Comparison of ENCODE assay signal across 8 cellular contexts in the genomic region with DNA sequence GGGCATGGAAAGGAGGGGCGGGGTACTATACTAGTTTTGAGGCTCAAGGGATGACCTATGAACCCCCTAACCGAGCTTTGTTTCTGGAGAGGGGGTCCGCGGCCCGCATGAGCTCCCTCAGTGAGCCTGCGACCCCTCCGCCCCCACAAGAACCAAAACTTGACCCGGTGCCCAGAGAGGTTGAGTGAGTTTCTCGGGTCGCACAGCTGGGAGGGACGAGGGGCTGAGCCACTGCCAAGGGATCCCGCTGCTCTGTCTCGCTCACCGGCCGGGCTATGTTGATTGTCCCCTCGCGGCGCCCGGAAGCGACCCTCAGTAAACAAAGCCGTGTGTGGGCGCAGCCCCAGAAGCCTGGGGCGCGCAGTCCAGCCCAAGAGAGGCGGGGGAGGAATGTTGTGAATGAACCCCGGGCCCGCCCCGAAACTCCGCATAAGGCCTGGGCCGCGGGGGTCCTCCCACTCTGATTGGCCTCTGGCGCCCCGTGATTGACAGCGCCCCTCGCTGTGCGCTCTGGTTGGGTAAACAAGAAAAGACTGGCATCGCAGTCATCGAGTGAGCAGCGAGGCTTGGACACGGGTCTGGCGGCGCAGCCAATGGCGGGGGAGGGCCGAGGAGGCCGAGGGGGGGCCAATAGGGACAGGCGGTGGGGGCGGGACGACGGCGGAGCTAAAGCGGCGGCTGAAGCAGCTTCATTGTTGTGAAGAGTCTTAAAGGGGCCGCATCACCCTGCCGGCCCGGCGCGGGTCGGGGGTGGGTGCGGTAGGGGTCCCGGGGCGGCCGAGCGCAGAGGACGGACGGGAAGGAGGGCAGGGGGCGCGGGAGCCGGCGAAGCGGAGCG. TPM values are rescaled to one million over a fixed set of nuclear protein-coding genes. Genes with fewer than 3 reads are reported as not detected.
A peak's percentile ranks its signal among the peaks of the same experiment; 100 is the strongest.
DNase-seq lines count a peak whose midpoint lies in the region; ATAC-seq, FAIRE-seq and TF ChIP-seq lines count a peak whose summit lies in the region.

ZSWIM4 (plus strand) TSS at position 692 of the 838 bp plus-strand sequence. CDS start 206 bp downstream, outside the sequence.

- H3K4me1 ChIP-seq in rectal smooth muscle tissue (ENCODE audit: control insufficient read depth, insufficient read depth, low read length) (peaks cover 14% of the 10 kb centered on the region), aorta (ENCODE audit: control insufficient read depth in 1 of 2, insufficient read depth in 2 of 2, low read length in 2 of 2) (peaks cover 0 to 2% of the 10 kb centered on the region in 2 donors)

- DNase-seq in GM18507 (ENCODE audit: extremely low spot score, insufficient read length, low read depth) (peak; percentile 96), NCI-H1930 (lab: John Stamatoyannopoulos, UW) (peak; percentile 95 to 96), T-helper 22 cell (ENCODE audit: low read depth) (peak; percentile 80), astrocyte of the cerebellum (ENCODE audit: low read depth) (peak; percentile 99), hepatic stellate cell (ENCODE audit: low spot score) (peak; percentile 100), aorta (peak; percentile 99 to 100)

- no peaks in the 10 kb centered on the region for H3K36me3 ChIP-seq in rectal smooth muscle tissue (ENCODE audit: control insufficient read depth, insufficient read depth, low read length)
- no peaks in the 10 kb centered on the region for H3K36me3 ChIP-seq in aorta (ENCODE audit: control insufficient read depth in 1 of 2, insufficient read depth in 2 of 2, low read length in 1 of 2)

- FAIRE-seq in GM18507 (lab: Jason Lieb, UNC): peak; percentile 94

- ATAC-seq in HG02973 (IDR thresholded peaks at IDR 0.05; ENCODE audit: unreplicated experiment) (peak; percentile 89), aorta (ENCODE audit: low FRiP score) (peak; percentile 97)

- TF ChIP-seq CTCF in astrocyte of the cerebellum (IDR thresholded peaks at IDR 0.05; ENCODE audit: low read depth, low read length, missing control alignments): no peak

- H3K9ac ChIP-seq in rectal smooth muscle tissue (ENCODE audit: low read length): peak within 1 kb of the TSS; percentile 19

- no peaks in the 10 kb centered on the region for H3K9me3 ChIP-seq in aorta (ENCODE audit: control insufficient read depth, low read length)

- peak within 1 kb of the TSS; percentile 83 for H3K27ac ChIP-seq in rectal smooth muscle tissue (ENCODE audit: low read depth, low read length)
- peak within 1 kb of the TSS; percentile 23 to 98 for H3K27ac ChIP-seq in aorta (ENCODE audit: low read depth in 1 of 2, low read length in 2 of 2)

- no peaks in the 10 kb centered on the region for H3K27me3 ChIP-seq in rectal smooth muscle tissue (ENCODE audit: control insufficient read depth, insufficient read depth, low read length)
- no peaks in the 10 kb centered on the region for H3K27me3 ChIP-seq in aorta (ENCODE audit: control insufficient read depth in 1 of 2, insufficient read depth in 2 of 2, low read length in 1 of 2)

- in situ Hi-C loops in astrocyte of the cerebellum (cut with HindIII; ENCODE audit: low sequenced_read_pairs): no loop called here

- WGBS in aorta, 2 donors: 1% methylated on average over 51 to 71 of the region's 71 CpGs

- H3K4me3 ChIP-seq in astrocyte of the cerebellum (ENCODE audit: low read depth, low read length) (peak within 1 kb of the TSS; percentile 56), rectal smooth muscle tissue (ENCODE audit: low read length) (peak within 1 kb of the TSS; percentile 85), aorta (ENCODE audit: low read length in 2 of 2) (peak within 1 kb of the TSS; percentile 61 to 70)

- intact Hi-C loops in aorta (cut with DNase I): no loop called here

RNA-seq across cellular contexts. Expression of gene ZSWIM4, which starts in this region (rescaled TPM):
- total RNA-seq in aorta: 10 to 100 TPM; 11.2 to 12.1 TPM
- polyA plus RNA-seq in aorta: 1 to 10 TPM; 2.5 to 3.1 TPM

Comparison
In these comparisons a context has a peak if more than half of its experiments do, and no peak if none do; other contexts are left out.
1. Peak in every context shown above with its lines: DNase-seq, ATAC-seq, H3K4me3 ChIP-seq and H3K27ac ChIP-seq.